1 cellular context compared by ENCODE assay signal in genomic region chr6:31702819-31703716, GRCh38.
TF ChIP-seq lines count a peak whose summit lies in the region.

TSS of gene ABHD16A (minus strand) at chr6:31703324. CDS start at chr6:31703281, 43 bp downstream.

TF ChIP-seq in HepG2, 621 proteins besides CTCF, POLR2A, EP300 and RAD21 (continued from another document and continues in another):
- TF ChIP-seq, protein P1, sequence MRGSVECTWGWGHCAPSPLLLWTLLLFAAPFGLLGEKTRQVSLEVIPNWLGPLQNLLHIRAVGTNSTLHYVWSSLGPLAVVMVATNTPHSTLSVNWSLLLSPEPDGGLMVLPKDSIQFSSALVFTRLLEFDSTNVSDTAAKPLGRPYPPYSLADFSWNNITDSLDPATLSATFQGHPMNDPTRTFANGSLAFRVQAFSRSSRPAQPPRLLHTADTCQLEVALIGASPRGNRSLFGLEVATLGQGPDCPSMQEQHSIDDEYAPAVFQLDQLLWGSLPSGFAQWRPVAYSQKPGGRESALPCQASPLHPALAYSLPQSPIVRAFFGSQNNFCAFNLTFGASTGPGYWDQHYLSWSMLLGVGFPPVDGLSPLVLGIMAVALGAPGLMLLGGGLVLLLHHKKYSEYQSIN (CRISPR knock-in tag; IDR thresholded peaks at IDR 0.05; ENCODE audit: borderline replicate concordance), result no peak
- peak; percentile 96 for TF ChIP-seq ZNF335 (CRISPR knock-in tag; IDR thresholded peaks at IDR 0.05)
- peak; percentile 94 for TF ChIP-seq ZNF556 (CRISPR knock-in tag; IDR thresholded peaks at IDR 0.05; ENCODE audit: borderline replicate concordance)
- peak; percentile 41 for TF ChIP-seq ZNF629 (CRISPR knock-in tag; conservative IDR thresholded peaks at IDR 0.05)
- no peak for TF ChIP-seq SSRP1 (CRISPR knock-in tag; IDR thresholded peaks at IDR 0.05)
- TF ChIP-seq ZNF572 (CRISPR knock-in tag; IDR thresholded peaks at IDR 0.05), result no peak; the same call in 1 of the 2 replicates
- no peak for TF ChIP-seq ZNF841 (CRISPR knock-in tag; IDR thresholded peaks at IDR 0.05; ENCODE audit: borderline replicate concordance)
- TF ChIP-seq ZNF709 (CRISPR knock-in tag; IDR thresholded peaks at IDR 0.05), result no peak
- TF ChIP-seq ATF7-NPFF (CRISPR knock-in tag; IDR thresholded peaks at IDR 0.05; ENCODE audit: low read depth), result no peak
- no peak for TF ChIP-seq MTF2 (CRISPR knock-in tag; IDR thresholded peaks at IDR 0.05; ENCODE audit: borderline replicate concordance)
- TF ChIP-seq ZNF460 (CRISPR knock-in tag; IDR thresholded peaks at IDR 0.05; ENCODE audit: borderline replicate concordance), result no peak; the same call in 1 of the 2 replicates
- TF ChIP-seq MED13 (CRISPR knock-in tag; IDR thresholded peaks at IDR 0.05), result no peak; the same call in none of the 2 replicates
- no peak for TF ChIP-seq ZNF557 (CRISPR knock-in tag; IDR thresholded peaks at IDR 0.05)
- TF ChIP-seq ZNF605 (CRISPR knock-in tag; IDR thresholded peaks at IDR 0.05), result peak; percentile 95
- TF ChIP-seq STAT5B (CRISPR knock-in tag; IDR thresholded peaks at IDR 0.05), result no peak
- TF ChIP-seq ZNF33B (CRISPR knock-in tag; IDR thresholded peaks at IDR 0.05), result no peak
- TF ChIP-seq ZNF205 (CRISPR knock-in tag; IDR thresholded peaks at IDR 0.05), result peak; percentile 62; the same call in 1 of the 2 replicates
- peak; percentile 28; the same call in 1 of the 2 replicates for TF ChIP-seq KDM4B (CRISPR knock-in tag; IDR thresholded peaks at IDR 0.05)
- no peak for TF ChIP-seq ZNF432 (CRISPR knock-in tag; IDR thresholded peaks at IDR 0.05; ENCODE audit: borderline replicate concordance)
- no peak for TF ChIP-seq ZEB1 (IDR thresholded peaks at IDR 0.05; ENCODE audit: insufficient replicate concordance, low read depth)
- TF ChIP-seq HMG20A (CRISPR knock-in tag; IDR thresholded peaks at IDR 0.05; ENCODE audit: borderline replicate concordance), result no peak
- TF ChIP-seq EEA1 (CRISPR knock-in tag; IDR thresholded peaks at IDR 0.05; ENCODE audit: borderline replicate concordance), result peak; percentile 54; the same call in 1 of the 2 replicates
- TF ChIP-seq, protein P2, sequence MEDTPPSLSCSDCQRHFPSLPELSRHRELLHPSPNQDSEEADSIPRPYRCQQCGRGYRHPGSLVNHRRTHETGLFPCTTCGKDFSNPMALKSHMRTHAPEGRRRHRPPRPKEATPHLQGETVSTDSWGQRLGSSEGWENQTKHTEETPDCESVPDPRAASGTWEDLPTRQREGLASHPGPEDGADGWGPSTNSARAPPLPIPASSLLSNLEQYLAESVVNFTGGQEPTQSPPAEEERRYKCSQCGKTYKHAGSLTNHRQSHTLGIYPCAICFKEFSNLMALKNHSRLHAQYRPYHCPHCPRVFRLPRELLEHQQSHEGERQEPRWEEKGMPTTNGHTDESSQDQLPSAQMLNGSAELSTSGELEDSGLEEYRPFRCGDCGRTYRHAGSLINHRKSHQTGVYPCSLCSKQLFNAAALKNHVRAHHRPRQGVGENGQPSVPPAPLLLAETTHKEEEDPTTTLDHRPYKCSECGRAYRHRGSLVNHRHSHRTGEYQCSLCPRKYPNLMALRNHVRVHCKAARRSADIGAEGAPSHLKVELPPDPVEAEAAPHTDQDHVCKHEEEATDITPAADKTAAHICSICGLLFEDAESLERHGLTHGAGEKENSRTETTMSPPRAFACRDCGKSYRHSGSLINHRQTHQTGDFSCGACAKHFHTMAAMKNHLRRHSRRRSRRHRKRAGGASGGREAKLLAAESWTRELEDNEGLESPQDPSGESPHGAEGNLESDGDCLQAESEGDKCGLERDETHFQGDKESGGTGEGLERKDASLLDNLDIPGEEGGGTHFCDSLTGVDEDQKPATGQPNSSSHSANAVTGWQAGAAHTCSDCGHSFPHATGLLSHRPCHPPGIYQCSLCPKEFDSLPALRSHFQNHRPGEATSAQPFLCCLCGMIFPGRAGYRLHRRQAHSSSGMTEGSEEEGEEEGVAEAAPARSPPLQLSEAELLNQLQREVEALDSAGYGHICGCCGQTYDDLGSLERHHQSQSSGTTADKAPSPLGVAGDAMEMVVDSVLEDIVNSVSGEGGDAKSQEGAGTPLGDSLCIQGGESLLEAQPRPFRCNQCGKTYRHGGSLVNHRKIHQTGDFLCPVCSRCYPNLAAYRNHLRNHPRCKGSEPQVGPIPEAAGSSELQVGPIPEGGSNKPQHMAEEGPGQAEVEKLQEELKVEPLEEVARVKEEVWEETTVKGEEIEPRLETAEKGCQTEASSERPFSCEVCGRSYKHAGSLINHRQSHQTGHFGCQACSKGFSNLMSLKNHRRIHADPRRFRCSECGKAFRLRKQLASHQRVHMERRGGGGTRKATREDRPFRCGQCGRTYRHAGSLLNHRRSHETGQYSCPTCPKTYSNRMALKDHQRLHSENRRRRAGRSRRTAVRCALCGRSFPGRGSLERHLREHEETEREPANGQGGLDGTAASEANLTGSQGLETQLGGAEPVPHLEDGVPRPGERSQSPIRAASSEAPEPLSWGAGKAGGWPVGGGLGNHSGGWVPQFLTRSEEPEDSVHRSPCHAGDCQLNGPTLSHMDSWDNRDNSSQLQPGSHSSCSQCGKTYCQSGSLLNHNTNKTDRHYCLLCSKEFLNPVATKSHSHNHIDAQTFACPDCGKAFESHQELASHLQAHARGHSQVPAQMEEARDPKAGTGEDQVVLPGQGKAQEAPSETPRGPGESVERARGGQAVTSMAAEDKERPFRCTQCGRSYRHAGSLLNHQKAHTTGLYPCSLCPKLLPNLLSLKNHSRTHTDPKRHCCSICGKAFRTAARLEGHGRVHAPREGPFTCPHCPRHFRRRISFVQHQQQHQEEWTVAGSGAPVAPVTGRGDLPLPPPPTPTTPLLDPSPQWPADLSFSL (CRISPR knock-in tag; IDR thresholded peaks at IDR 0.05), result no peak
- no peak; the same call in 1 of the 2 replicates for TF ChIP-seq MYC (CRISPR knock-in tag; IDR thresholded peaks at IDR 0.05; ENCODE audit: borderline replicate concordance)
- TF ChIP-seq, protein P3, sequence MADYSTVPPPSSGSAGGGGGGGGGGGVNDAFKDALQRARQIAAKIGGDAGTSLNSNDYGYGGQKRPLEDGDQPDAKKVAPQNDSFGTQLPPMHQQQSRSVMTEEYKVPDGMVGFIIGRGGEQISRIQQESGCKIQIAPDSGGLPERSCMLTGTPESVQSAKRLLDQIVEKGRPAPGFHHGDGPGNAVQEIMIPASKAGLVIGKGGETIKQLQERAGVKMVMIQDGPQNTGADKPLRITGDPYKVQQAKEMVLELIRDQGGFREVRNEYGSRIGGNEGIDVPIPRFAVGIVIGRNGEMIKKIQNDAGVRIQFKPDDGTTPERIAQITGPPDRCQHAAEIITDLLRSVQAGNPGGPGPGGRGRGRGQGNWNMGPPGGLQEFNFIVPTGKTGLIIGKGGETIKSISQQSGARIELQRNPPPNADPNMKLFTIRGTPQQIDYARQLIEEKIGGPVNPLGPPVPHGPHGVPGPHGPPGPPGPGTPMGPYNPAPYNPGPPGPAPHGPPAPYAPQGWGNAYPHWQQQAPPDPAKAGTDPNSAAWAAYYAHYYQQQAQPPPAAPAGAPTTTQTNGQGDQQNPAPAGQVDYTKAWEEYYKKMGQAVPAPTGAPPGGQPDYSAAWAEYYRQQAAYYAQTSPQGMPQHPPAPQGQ (CRISPR knock-in tag; IDR thresholded peaks at IDR 0.05; ENCODE audit: borderline replicate concordance), result no peak
- TF ChIP-seq CENPT (CRISPR knock-in tag; IDR thresholded peaks at IDR 0.05; ENCODE audit: low read depth), result no peak
- TF ChIP-seq NAIF1 (CRISPR knock-in tag; IDR thresholded peaks at IDR 0.05; ENCODE audit: borderline replicate concordance), result peak; percentile 95
- TF ChIP-seq, protein P4, sequence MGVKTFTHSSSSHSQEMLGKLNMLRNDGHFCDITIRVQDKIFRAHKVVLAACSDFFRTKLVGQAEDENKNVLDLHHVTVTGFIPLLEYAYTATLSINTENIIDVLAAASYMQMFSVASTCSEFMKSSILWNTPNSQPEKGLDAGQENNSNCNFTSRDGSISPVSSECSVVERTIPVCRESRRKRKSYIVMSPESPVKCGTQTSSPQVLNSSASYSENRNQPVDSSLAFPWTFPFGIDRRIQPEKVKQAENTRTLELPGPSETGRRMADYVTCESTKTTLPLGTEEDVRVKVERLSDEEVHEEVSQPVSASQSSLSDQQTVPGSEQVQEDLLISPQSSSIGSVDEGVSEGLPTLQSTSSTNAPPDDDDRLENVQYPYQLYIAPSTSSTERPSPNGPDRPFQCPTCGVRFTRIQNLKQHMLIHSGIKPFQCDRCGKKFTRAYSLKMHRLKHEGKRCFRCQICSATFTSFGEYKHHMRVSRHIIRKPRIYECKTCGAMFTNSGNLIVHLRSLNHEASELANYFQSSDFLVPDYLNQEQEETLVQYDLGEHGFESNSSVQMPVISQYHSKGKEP (CRISPR knock-in tag; IDR thresholded peaks at IDR 0.05), result 0 out of 2 replicates have a peak, but pooled peaks have one; percentile 48
- TF ChIP-seq RARG (CRISPR knock-in tag; IDR thresholded peaks at IDR 0.05; ENCODE audit: low read depth), result no peak
- TF ChIP-seq AKAP8 (CRISPR knock-in tag; IDR thresholded peaks at IDR 0.05), result no peak
- TF ChIP-seq NR3C1 (CRISPR knock-in tag; IDR thresholded peaks at IDR 0.05), result no peak
- TF ChIP-seq POLR2AphosphoS5 (IDR thresholded peaks at IDR 0.05; ENCODE audit: low read depth, low read length), result peak; percentile 92
- TF ChIP-seq, protein P5, sequence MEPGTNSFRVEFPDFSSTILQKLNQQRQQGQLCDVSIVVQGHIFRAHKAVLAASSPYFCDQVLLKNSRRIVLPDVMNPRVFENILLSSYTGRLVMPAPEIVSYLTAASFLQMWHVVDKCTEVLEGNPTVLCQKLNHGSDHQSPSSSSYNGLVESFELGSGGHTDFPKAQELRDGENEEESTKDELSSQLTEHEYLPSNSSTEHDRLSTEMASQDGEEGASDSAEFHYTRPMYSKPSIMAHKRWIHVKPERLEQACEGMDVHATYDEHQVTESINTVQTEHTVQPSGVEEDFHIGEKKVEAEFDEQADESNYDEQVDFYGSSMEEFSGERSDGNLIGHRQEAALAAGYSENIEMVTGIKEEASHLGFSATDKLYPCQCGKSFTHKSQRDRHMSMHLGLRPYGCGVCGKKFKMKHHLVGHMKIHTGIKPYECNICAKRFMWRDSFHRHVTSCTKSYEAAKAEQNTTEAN (CRISPR knock-in tag; conservative IDR thresholded peaks at IDR 0.05), result no peak
- TF ChIP-seq ZFP36 (IDR thresholded peaks at IDR 0.05; ENCODE audit: borderline replicate concordance, low read depth, low read length, partially characterized antibody), result no peak
- peak; percentile 40; the same call in 1 of the 2 replicates for TF ChIP-seq ZBTB26 (CRISPR knock-in tag; IDR thresholded peaks at IDR 0.05; ENCODE audit: borderline replicate concordance)
- no peak for TF ChIP-seq XBP1 (CRISPR knock-in tag; IDR thresholded peaks at IDR 0.05)
- peak; percentile 79; the same call in 1 of the 2 replicates for TF ChIP-seq ZNF788 (CRISPR knock-in tag; IDR thresholded peaks at IDR 0.05; ENCODE audit: borderline replicate concordance)
- TF ChIP-seq ZNF24 (IDR thresholded peaks at IDR 0.05), result 0 out of 2 replicates have a peak, but pooled peaks have one; percentile 13
- no peak for TF ChIP-seq ZNF616 (CRISPR knock-in tag; IDR thresholded peaks at IDR 0.05; ENCODE audit: low read depth)
- peak; percentile 86 for TF ChIP-seq ZNF615 (CRISPR knock-in tag; IDR thresholded peaks at IDR 0.05; ENCODE audit: borderline replicate concordance)
- TF ChIP-seq ZNF251 (CRISPR knock-in tag; IDR thresholded peaks at IDR 0.05), result no peak
- TF ChIP-seq ZNF329 (CRISPR knock-in tag; IDR thresholded peaks at IDR 0.05; ENCODE audit: low read depth), result 0 out of 2 replicates have a peak, but pooled peaks have one; percentile 68
- TF ChIP-seq ZNF550 (CRISPR knock-in tag; IDR thresholded peaks at IDR 0.05; ENCODE audit: borderline replicate concordance), result no peak
- TF ChIP-seq, protein P6, sequence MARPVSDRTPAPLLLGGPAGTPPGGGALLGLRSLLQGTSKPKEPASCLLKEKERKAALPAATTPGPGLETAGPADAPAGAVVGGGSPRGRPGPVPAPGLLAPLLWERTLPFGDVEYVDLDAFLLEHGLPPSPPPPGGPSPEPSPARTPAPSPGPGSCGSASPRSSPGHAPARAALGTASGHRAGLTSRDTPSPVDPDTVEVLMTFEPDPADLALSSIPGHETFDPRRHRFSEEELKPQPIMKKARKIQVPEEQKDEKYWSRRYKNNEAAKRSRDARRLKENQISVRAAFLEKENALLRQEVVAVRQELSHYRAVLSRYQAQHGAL (CRISPR knock-in tag; IDR thresholded peaks at IDR 0.05; ENCODE audit: not compliant biosample characterization), result peak; percentile 41
- TF ChIP-seq, protein P7, sequence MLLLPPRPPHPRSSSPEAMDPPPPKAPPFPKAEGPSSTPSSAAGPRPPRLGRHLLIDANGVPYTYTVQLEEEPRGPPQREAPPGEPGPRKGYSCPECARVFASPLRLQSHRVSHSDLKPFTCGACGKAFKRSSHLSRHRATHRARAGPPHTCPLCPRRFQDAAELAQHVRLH (CRISPR knock-in tag; IDR thresholded peaks at IDR 0.05; ENCODE audit: borderline replicate concordance, low read depth), result peak; percentile 81; the same call in 1 of the 2 replicates
- TF ChIP-seq ZNF780A (CRISPR knock-in tag; IDR thresholded peaks at IDR 0.05), result no peak
- TF ChIP-seq ZNF678 (CRISPR knock-in tag; IDR thresholded peaks at IDR 0.05), result no peak
- peak; percentile 78 for TF ChIP-seq MAZ (IDR thresholded peaks at IDR 0.05; ENCODE audit: borderline replicate concordance, low read depth, low read length)
- peak; percentile 69; the same call in 1 of the 2 replicates for TF ChIP-seq MAZ (CRISPR knock-in tag; IDR thresholded peaks at IDR 0.05; ENCODE audit: low read depth)
- no peak for TF ChIP-seq ZNF10 (CRISPR knock-in tag; IDR thresholded peaks at IDR 0.05; ENCODE audit: borderline replicate concordance, low read depth)
- no peak; the same call in 1 of the 2 replicates for TF ChIP-seq ETS1 (CRISPR knock-in tag; IDR thresholded peaks at IDR 0.05)
- no peak for TF ChIP-seq ZNF451 (CRISPR knock-in tag; IDR thresholded peaks at IDR 0.05)
- TF ChIP-seq ZNF282 (IDR thresholded peaks at IDR 0.05; ENCODE audit: partially characterized antibody), result no peak
- peak; percentile 33; the same call in 1 of the 2 replicates for TF ChIP-seq ZSCAN25 (CRISPR knock-in tag; IDR thresholded peaks at IDR 0.05)
- TF ChIP-seq MXI1 (IDR thresholded peaks at IDR 0.05; ENCODE audit: borderline replicate concordance, low read depth, low read length), result peak; percentile 90; the same call in 1 of the 3 replicates
- no peak for TF ChIP-seq ZKSCAN1 (IDR thresholded peaks at IDR 0.05; ENCODE audit: low read length)
